ENCODE assay signal across 17 cellular contexts in the genomic region with DNA sequence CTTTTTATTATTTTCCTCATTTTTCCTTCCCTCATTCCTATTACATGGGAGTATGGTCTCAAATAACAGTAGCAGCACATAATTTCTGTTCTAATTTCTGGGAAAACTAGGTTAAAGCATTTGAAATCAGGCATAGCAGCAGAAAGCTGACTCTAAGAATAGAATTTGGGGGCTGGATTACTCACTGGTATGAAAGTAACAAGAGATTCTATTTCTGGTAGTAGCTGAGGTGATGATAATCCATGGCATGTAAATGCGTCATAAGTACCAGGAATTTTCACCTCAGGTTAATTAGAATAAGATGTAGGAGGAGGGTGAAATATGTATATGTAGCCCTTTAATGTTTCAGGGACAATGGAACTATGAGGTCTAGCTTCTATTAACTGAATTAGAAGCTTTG.
DNase-seq lines count a peak whose midpoint lies in the region; TF ChIP-seq lines count a peak whose summit lies in the region.
"Had no signal": no experiment of that assay in that cellular context is flagged by ENCODE, and none has a peak within 500 bp of the region (broad histone marks: within the 10 kb centered on the region; RNA-seq: fewer than 3 reads in every experiment).

No MANE protein-coding gene starts in this region.

- no peak overlapping the region for H3K27ac ChIP-seq in brain microvascular endothelial cell
- H3K27ac ChIP-seq in CD8-positive, alpha-beta memory T cell (ENCODE audit: low read depth, low read length) = no peak overlapping the region

- H3K4me1 Mint-ChIP-seq in CD8-positive, alpha-beta memory T cell = no peaks in the 10 kb centered on the region
- peaks cover 3% of the 10 kb centered on the region for H3K4me1 Mint-ChIP-seq in glutamatergic neuron (ENCODE audit: low read depth, unreplicated experiment)

- no peaks in the 10 kb centered on the region for H3K27me3 Mint-ChIP-seq in CD8-positive, alpha-beta memory T cell
- H3K27me3 Mint-ChIP-seq in glutamatergic neuron (ENCODE audit: unreplicated experiment) = peaks cover 5% of the 10 kb centered on the region

- no peaks in the 10 kb centered on the region for H3K4me1 ChIP-seq in CD8-positive, alpha-beta memory T cell (ENCODE audit: insufficient read depth, low read length)
- H3K4me1 ChIP-seq: BE2C had no signal

- DNase-seq in AG04449 (ENCODE audit: low read depth, low spot score) = peak; percentile 47
- DNase-seq in HS-5 (ENCODE audit: low read depth) = peak; percentile 20
- peak; percentile 41 for DNase-seq in brain microvascular endothelial cell
- peak; percentile 37 for DNase-seq in non-pigmented ciliary epithelial cell (ENCODE audit: low read depth)
- no peak for DNase-seq in CD8-positive, alpha-beta memory T cell
- DNase-seq in glutamatergic neuron = no peak
- no peak for DNase-seq in GM13976 (ENCODE audit: low spot score)
- no peak for DNase-seq in NCI-H187 (lab: John Stamatoyannopoulos, UW)
- DNase-seq: BE2C; CD8-positive, alpha-beta T cell; Kasumi-1; NCI-H1417 treated with DMSO at 0.1 percent for 48 hours; NCI-H2029 treated with DMSO at 0.1 percent for 48 hours; NCI-H510A treated with DMSO at 0.1 percent for 48 hours; NK-92 treated with Interleukin-12 subunit alpha and Interleukin-12 subunit beta, amount 100 ng/mL, for 24 hours; OCI-M1; RPMI8226 had no signal

- TF ChIP-seq CTCF in AG04449 (IDR thresholded peaks at IDR 0.05; ENCODE audit: insufficient read depth, low read length, missing control alignments) = no peak
- TF ChIP-seq CTCF in brain microvascular endothelial cell (IDR thresholded peaks at IDR 0.05; ENCODE audit: low read depth, low read length, missing control alignments) = no peak
- TF ChIP-seq CTCF in glutamatergic neuron (IDR thresholded peaks at IDR 0.05; ENCODE audit: partially characterized antibody, unreplicated experiment) = no peak
- TF ChIP-seq CTCF in GM13976 (IDR thresholded peaks at IDR 0.05; ENCODE audit: borderline replicate concordance, control extremely low read depth, extremely low read depth, insufficient read depth, missing control alignments) = no peak

- H3K27ac Mint-ChIP-seq in CD8-positive, alpha-beta memory T cell = no peak overlapping the region
- H3K27ac Mint-ChIP-seq in glutamatergic neuron (ENCODE audit: unreplicated experiment) = no peak overlapping the region
- H3K27ac Mint-ChIP-seq: CD8-positive, alpha-beta T cell had no signal

- no peaks in the 10 kb centered on the region for H3K9me3 ChIP-seq in CD8-positive, alpha-beta memory T cell (ENCODE audit: low read length)
- H3K9me3 ChIP-seq: BE2C had no signal

- no peaks in the 10 kb centered on the region for H3K36me3 ChIP-seq in brain microvascular endothelial cell (replicated peaks)
- no peaks in the 10 kb centered on the region for H3K36me3 ChIP-seq in CD8-positive, alpha-beta memory T cell (ENCODE audit: insufficient read depth, low read length)
- H3K36me3 ChIP-seq: BE2C had no signal

- POLR2A ChIA-PET in AG04449 (lab: Yijun Ruan, JAX) = no interaction called here
- POLR2A ChIA-PET in CD8-positive, alpha-beta memory T cell (lab: Charles Lee) = no interaction called here

- CTCF ChIA-PET in AG04449 (lab: Yijun Ruan, JAX) = interaction anchor here (1.4 kb wide), 1 partner anchor 8 kb away, joined by 8 read pairs; no protein-coding TSS in a partner anchor
- CTCF ChIA-PET in CD8-positive, alpha-beta memory T cell (lab: Charles Lee) = no interaction called here

- no peaks in the 10 kb centered on the region for H3K36me3 Mint-ChIP-seq in CD8-positive, alpha-beta memory T cell
- no peaks in the 10 kb centered on the region for H3K36me3 Mint-ChIP-seq in glutamatergic neuron (ENCODE audit: unreplicated experiment)
- H3K36me3 Mint-ChIP-seq: CD8-positive, alpha-beta T cell had no signal

- in situ Hi-C loops in brain microvascular endothelial cell (cut with HindIII; ENCODE audit: low pct_ligation_motif_present, low sequenced_read_pairs) (no loop called here), GM13976 (cut with MboI; ENCODE audit: low sequenced_read_pairs, unreplicated experiment) (no loop called here)

- H3K9me3 Mint-ChIP-seq in CD8-positive, alpha-beta memory T cell = peaks cover 0 to 7% (median 2%) of the 10 kb centered on the region in 5 donors
- no peaks in the 10 kb centered on the region for H3K9me3 Mint-ChIP-seq in glutamatergic neuron (ENCODE audit: unreplicated experiment)
- H3K9me3 Mint-ChIP-seq: CD8-positive, alpha-beta T cell had no signal

- H3K4me3 Mint-ChIP-seq in CD8-positive, alpha-beta memory T cell = no peak overlapping the region
- H3K4me3 Mint-ChIP-seq in glutamatergic neuron (ENCODE audit: unreplicated experiment) = no peak overlapping the region
- H3K4me3 Mint-ChIP-seq: CD8-positive, alpha-beta T cell had no signal

- no peaks in the 10 kb centered on the region for H3K27me3 ChIP-seq in brain microvascular endothelial cell (replicated peaks)
- H3K27me3 ChIP-seq in CD8-positive, alpha-beta memory T cell (ENCODE audit: insufficient read depth, low read length, poor library complexity, severe bottlenecking) = no peaks in the 10 kb centered on the region
- H3K27me3 ChIP-seq: BE2C had no signal

- H3K4me3 ChIP-seq in AG04449 (ENCODE audit: low read depth, low read length) (no peak overlapping the region), brain microvascular endothelial cell (ENCODE audit: low read depth, low read length) (no peak overlapping the region)
- no peak overlapping the region for H3K4me3 ChIP-seq in CD8-positive, alpha-beta memory T cell (ENCODE audit: low read length)

Comparison
In these comparisons a context has a peak if more than half of its experiments do, and no peak if none do; other contexts are left out.
1. DNase-seq: peak in AG04449 (single experiment), HS-5 (single experiment), brain microvascular endothelial cell (single experiment) and non-pigmented ciliary epithelial cell (single experiment); none in CD8-positive, alpha-beta memory T cell (0 of 5), glutamatergic neuron (single experiment), GM13976 (single experiment) and NCI-H187 (0 of 2).